ENCODE assay signal across 9 cellular contexts in the genomic region with DNA sequence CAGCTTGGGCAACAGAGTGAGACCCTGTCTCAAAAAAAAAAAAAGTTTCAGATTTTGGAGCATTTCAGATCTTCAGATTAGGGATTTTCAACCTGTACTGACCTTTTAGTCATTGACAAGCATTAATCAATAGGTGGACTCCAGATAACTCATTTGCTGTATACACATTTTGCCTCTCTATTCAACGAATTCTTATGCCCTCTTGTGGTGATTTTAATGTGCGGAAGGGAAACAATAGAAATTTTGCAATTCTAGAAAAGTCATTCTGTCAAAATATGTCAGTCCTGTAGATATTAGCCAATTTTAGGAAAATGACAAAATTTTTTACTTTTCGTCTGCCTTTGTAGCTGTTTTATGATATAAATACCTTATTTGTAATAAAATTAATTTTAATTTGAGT. TPM values are rescaled to one million over a fixed set of nuclear protein-coding genes. Genes with fewer than 3 reads are reported as not detected.
DNase-seq lines count a peak whose midpoint lies in the region; FAIRE-seq and TF ChIP-seq lines count a peak whose summit lies in the region.
"Had no signal": no experiment of that assay in that cellular context is flagged by ENCODE, and none has a peak within 500 bp of the region (broad histone marks: within the 10 kb centered on the region; RNA-seq: fewer than 3 reads in every experiment).

No MANE protein-coding gene starts in this region.

- H3K27ac ChIP-seq in MM.1S (ENCODE audit: low read length) (no peak overlapping the region), astrocyte (ENCODE audit: low read depth, low read length) (no peak overlapping the region), vagina (no peak overlapping the region)
- H3K27ac ChIP-seq: BLaER1 treated with 17β-estradiol and CSF1 and Interleukin-3, amounts not matched to agents 10 nM and 100 nM had no signal

- no peaks in the 10 kb centered on the region for H3K36me3 ChIP-seq in MM.1S (replicated peaks; ENCODE audit: insufficient read depth, low read length)
- no peaks in the 10 kb centered on the region for H3K36me3 ChIP-seq in astrocyte (ENCODE audit: insufficient read depth, low read length)
- H3K36me3 ChIP-seq in vagina, result no peaks in the 10 kb centered on the region
- H3K36me3 ChIP-seq: BLaER1 treated with 17β-estradiol and CSF1 and Interleukin-3, amounts not matched to agents 10 nM and 100 nM had no signal

- H3K36me3 Mint-ChIP-seq in astrocyte (ENCODE audit: low read depth, unreplicated experiment), result no peaks in the 10 kb centered on the region

- H2AFZ ChIP-seq in MM.1S (ENCODE audit: low read length) (no peak overlapping the region), astrocyte (ENCODE audit: low read depth, low read length) (no peak overlapping the region)

- no peaks in the 10 kb centered on the region for H3K9me3 ChIP-seq in MM.1S (replicated peaks; ENCODE audit: insufficient read depth, low read length)
- H3K9me3 ChIP-seq in astrocyte (ENCODE audit: insufficient read depth, low read depth, low read length), result peaks cover 9% of the 10 kb centered on the region
- no peaks in the 10 kb centered on the region for H3K9me3 ChIP-seq in vagina

- H3K27me3 Mint-ChIP-seq in astrocyte (ENCODE audit: low read depth, unreplicated experiment), result no peaks in the 10 kb centered on the region

- TF ChIP-seq CTCF in MM.1S (IDR thresholded peaks at IDR 0.05; ENCODE audit: low read length) (peak; percentile 56), astrocyte (IDR thresholded peaks at IDR 0.05; ENCODE audit: insufficient read depth, low read depth, low read length) (peak; percentile 16), vagina (IDR thresholded peaks at IDR 0.05) (peak in 1 of 3 experiments; percentile 9)

- peaks cover 14% of the 10 kb centered on the region for H3K4me1 Mint-ChIP-seq in astrocyte (ENCODE audit: low read depth, unreplicated experiment)

- H3K27ac Mint-ChIP-seq in astrocyte (ENCODE audit: unreplicated experiment), result no peak overlapping the region

- no peaks in the 10 kb centered on the region for H3K9me2 ChIP-seq in MM.1S (replicated peaks; ENCODE audit: insufficient read depth, low read length)

- peak; percentile 8 for DNase-seq in NCI-H2171 treated with DMSO at 0.1 percent for 48 hours (lab: John Stamatoyannopoulos, UW)
- no peak for DNase-seq in NCI-H2171 (lab: John Stamatoyannopoulos, UW)
- peak; percentile 45 for DNase-seq in MM.1S
- DNase-seq in astrocyte (ENCODE audit: low read depth), result no peak
- DNase-seq in retina, result peak; percentile 4
- no peak for DNase-seq in stimulated activated naive CD4-positive, alpha-beta T cell treated with Interleukin-2 at 50 U/mL for 16 hours (lab: John Stamatoyannopoulos, UW)
- DNase-seq in NCI-H446 treated with DMSO at 0.1 percent for 48 hours (lab: John Stamatoyannopoulos, UW), result no peak
- DNase-seq in vagina (ENCODE audit: extremely low spot score in 2 of 2), result no peak

- no peaks in the 10 kb centered on the region for H3F3A ChIP-seq in MM.1S (ENCODE audit: insufficient read depth, low read length)

- intact Hi-C loops in vagina (cut with DNase I), result no loop called here

- H3K4me1 ChIP-seq in MM.1S (ENCODE audit: low read length), result no peaks in the 10 kb centered on the region
- no peaks in the 10 kb centered on the region for H3K4me1 ChIP-seq in astrocyte (ENCODE audit: insufficient read depth, low read length)
- H3K4me1 ChIP-seq in vagina, result no peaks in the 10 kb centered on the region
- H3K4me1 ChIP-seq: BLaER1 treated with 17β-estradiol and CSF1 and Interleukin-3, amounts not matched to agents 10 nM and 100 nM had no signal

- H3K4me3 Mint-ChIP-seq in astrocyte (ENCODE audit: unreplicated experiment), result no peak overlapping the region

- H3K9me3 Mint-ChIP-seq in astrocyte (ENCODE audit: unreplicated experiment), result no peaks in the 10 kb centered on the region

- H3K79me2 ChIP-seq in MM.1S (ENCODE audit: low read length), result no peaks in the 10 kb centered on the region
- no peaks in the 10 kb centered on the region for H3K79me2 ChIP-seq in astrocyte (ENCODE audit: insufficient read depth, low read length)

- H3K4me2 ChIP-seq in MM.1S (ENCODE audit: low read depth, low read length), result no peak overlapping the region
- no peak overlapping the region for H3K4me2 ChIP-seq in astrocyte (ENCODE audit: low read length)
- H3K4me2 ChIP-seq: BLaER1 treated with 17β-estradiol and CSF1 and Interleukin-3, amounts not matched to agents 10 nM and 100 nM had no signal

- no peak for TF ChIP-seq POLR2A in vagina (IDR thresholded peaks at IDR 0.05)

- H3K9ac ChIP-seq in MM.1S (ENCODE audit: low read length), result no peak overlapping the region
- no peak overlapping the region for H3K9ac ChIP-seq in astrocyte (ENCODE audit: low read length)

- FAIRE-seq in astrocyte (lab: Jason Lieb, UNC), result no peak

- H4K20me1 ChIP-seq in MM.1S (ENCODE audit: insufficient read depth, low read length) (no peaks in the 10 kb centered on the region), astrocyte (ENCODE audit: insufficient read depth, low read length) (no peaks in the 10 kb centered on the region)
- H4K20me1 ChIP-seq: BLaER1 treated with 17β-estradiol and CSF1 and Interleukin-3, amounts not matched to agents 10 nM and 100 nM had no signal

- H3K4me3 ChIP-seq in MM.1S (ENCODE audit: low read length) (no peak overlapping the region), astrocyte (ENCODE audit: insufficient read depth, low read depth, low read length) (no peak overlapping the region), vagina (no peak overlapping the region)
- H3K4me3 ChIP-seq: BLaER1 treated with 17β-estradiol and CSF1 and Interleukin-3, amounts not matched to agents 10 nM and 100 nM had no signal

- H3K27me3 ChIP-seq in MM.1S (replicated peaks; ENCODE audit: insufficient read depth, low read length), result no peaks in the 10 kb centered on the region
- no peaks in the 10 kb centered on the region for H3K27me3 ChIP-seq in astrocyte (ENCODE audit: insufficient read depth, low read length)
- no peaks in the 10 kb centered on the region for H3K27me3 ChIP-seq in vagina
- H3K27me3 ChIP-seq: BLaER1 treated with 17β-estradiol and CSF1 and Interleukin-3, amounts not matched to agents 10 nM and 100 nM had no signal

RNA-seq across cellular contexts. Expression of a gene that starts 11.6 kb away (rescaled TPM):
- total RNA-seq in astrocyte (not detected in 2 replicates), vagina (not detected)

RNA-seq across cellular contexts. Expression of a gene that starts 27.6 kb away (rescaled TPM):
- total RNA-seq in astrocyte (0.14 TPM in 1 of 2 replicates, not detected in the other), vagina (not detected)

RNA-seq across cellular contexts. Expression of a gene that starts 28.9 kb away (rescaled TPM):
- not detected in 2 replicates for total RNA-seq in astrocyte
- total RNA-seq in vagina, result not detected

RNA-seq across cellular contexts. Expression of a gene that starts 40.3 kb away (rescaled TPM):
- total RNA-seq in astrocyte (not detected in 2 replicates), vagina (not detected)

Comparison
In these comparisons a context has a peak if more than half of its experiments do, and no peak if none do; other contexts are left out.
1. DNase-seq: peak in NCI-H2171 treated with DMSO at 0.1 percent for 48 hours (single experiment), MM.1S (single experiment) and retina (single experiment); none in NCI-H2171 (single experiment), astrocyte (single experiment), stimulated activated naive CD4-positive, alpha-beta T cell treated with Interleukin-2 at 50 U/mL for 16 hours (single experiment), NCI-H446 treated with DMSO at 0.1 percent for 48 hours (single experiment) and vagina (0 of 2).